In genomic region chr22:31952459-31952858, GRCh38 we compare ENCODE assay signal across 9 cellular contexts. TPM values are rescaled to one million over a fixed set of nuclear protein-coding genes. Genes with fewer than 3 reads are reported as not detected.
A peak's percentile ranks its signal among the peaks of the same experiment; 100 is the strongest.
DNase-seq lines count a peak whose midpoint lies in the region; ATAC-seq, FAIRE-seq and TF ChIP-seq lines count a peak whose summit lies in the region.
"Had no signal": no experiment of that assay in that cellular context is flagged by ENCODE, and none has a peak within 500 bp of the region (broad histone marks: within the 10 kb centered on the region; RNA-seq: fewer than 3 reads in every experiment).

No MANE protein-coding gene starts in this region.

- peak overlapping the region in 1 of 2 donors; percentile 40 for H3K9ac ChIP-seq in stomach smooth muscle (ENCODE audit: low read length in 2 of 2)

- FAIRE-seq in D721Med (lab: Jason Lieb, UNC): no peak
- FAIRE-seq: K562 had no signal

- intact Hi-C loops in Right ventricle myocardium superior (cut with DNase I): no loop called here

- peaks cover 16 to 21% of the 10 kb centered on the region in 2 donors for H3K36me3 ChIP-seq in stomach smooth muscle (ENCODE audit: control insufficient read depth in 2 of 2, insufficient read depth in 2 of 2, low read length in 2 of 2)

- H3K27me3 ChIP-seq in stomach smooth muscle (ENCODE audit: control insufficient read depth in 1 of 2, insufficient read depth in 2 of 2, low read length in 2 of 2): no peaks in the 10 kb centered on the region

- peaks cover 26% of the 10 kb centered on the region for H3K4me1 ChIP-seq in stomach smooth muscle (ENCODE audit: control insufficient read depth, insufficient read depth, low read length)

- no peak for TF ChIP-seq CTCF in D721Med (IDR thresholded peaks at IDR 0.05; ENCODE audit: insufficient read depth, missing control alignments)

- H3K4me3 ChIP-seq in stomach smooth muscle (ENCODE audit: low read length in 2 of 2): no peak overlapping the region
- H3K4me3 ChIP-seq: K562 had no signal

- ATAC-seq in Right ventricle myocardium superior (ENCODE audit: poor library complexity): peak; percentile 49
- ATAC-seq in HG02981 (IDR thresholded peaks at IDR 0.05; ENCODE audit: unreplicated experiment): no peak
- ATAC-seq in GM18517 (IDR thresholded peaks at IDR 0.05; ENCODE audit: unreplicated experiment): no peak

- DNase-seq in HCEC 1CT (peak; percentile 85), amniotic stem cell (lab: John Stamatoyannopoulos, UW) (peak; percentile 50), Right ventricle myocardium superior (no peak), D721Med (ENCODE audit: insufficient read length, low spot score) (no peak)
- DNase-seq in NK-92 treated with Interleukin-12 subunit alpha and Interleukin-12 subunit beta, amount 100 ng/mL, for 24 hours (lab: John Stamatoyannopoulos, UW): no peak

- no peaks in the 10 kb centered on the region for H3K9me3 ChIP-seq in stomach smooth muscle (ENCODE audit: control insufficient read depth in 2 of 2, low read length in 2 of 2)

- H3K27ac ChIP-seq in stomach smooth muscle (ENCODE audit: low read length): peak overlapping the region; percentile 58

RNA-seq across cellular contexts. Expression of gene YWHAH, which starts 8.1 kb away (rescaled TPM):
- total RNA-seq in Right ventricle myocardium superior: 67.5 TPM

Comparison
In these comparisons a context has a peak if more than half of its experiments do, and no peak if none do; other contexts are left out.
1. DNase-seq: peak in HCEC 1CT (single experiment) and amniotic stem cell (single experiment); none in Right ventricle myocardium superior (single experiment), D721Med (single experiment) and NK-92 treated with Interleukin-12 subunit alpha and Interleukin-12 subunit beta, amount 100 ng/mL, for 24 hours (single experiment).